ENCODE assay signal across 7 cellular contexts in the genomic region with DNA sequence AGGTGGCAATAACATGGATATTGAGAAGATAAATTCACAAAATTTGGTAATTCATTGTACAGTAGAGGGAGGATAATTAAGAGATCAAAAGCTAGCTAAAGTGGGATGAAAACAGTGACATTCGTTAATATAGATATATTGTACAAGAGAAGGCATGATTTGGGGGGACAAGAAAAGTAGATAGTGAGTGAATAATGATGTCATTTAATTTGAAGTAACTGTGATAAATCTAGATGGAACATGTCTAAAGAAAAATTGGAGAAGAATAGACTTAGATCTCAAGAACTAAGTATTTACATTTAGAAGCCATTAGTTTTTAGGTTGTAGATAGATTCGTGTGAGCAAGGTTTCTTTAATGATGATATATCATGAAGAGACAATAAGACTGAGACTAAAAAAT.
"Had no signal": no experiment of that assay in that cellular context is flagged by ENCODE, and none has a peak within 500 bp of the region (broad histone marks: within the 10 kb centered on the region; RNA-seq: fewer than 3 reads in every experiment).

No MANE protein-coding gene starts in this region.

- FAIRE-seq: G401.6, GM12891, GM12892, GM18507, GM19239 had no signal

- DNase-seq: GDM1, GF-D8 had no signal
